16 cellular contexts compared by ENCODE assay signal in the genomic region with DNA sequence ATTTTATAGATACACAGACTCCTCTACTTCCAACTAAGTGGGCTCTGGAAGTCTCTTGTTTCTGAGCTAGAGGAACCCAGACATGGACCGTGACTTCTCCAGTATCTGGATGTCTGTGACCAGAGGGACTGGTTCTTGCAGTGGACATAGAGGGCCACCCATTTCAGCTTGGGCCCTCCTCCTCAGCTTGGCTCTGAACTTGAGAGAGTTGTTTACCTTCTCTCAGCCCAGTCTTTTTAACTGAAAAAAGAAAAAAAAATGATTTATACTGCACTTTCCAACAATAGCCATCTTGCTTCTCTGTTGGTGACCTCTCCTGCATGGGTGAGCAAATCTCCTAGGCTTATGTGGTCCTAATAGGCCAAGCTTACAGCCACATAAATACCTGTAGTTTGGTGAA.
"Had no signal": no experiment of that assay in that cellular context is flagged by ENCODE, and none has a peak within 500 bp of the region (broad histone marks: within the 10 kb centered on the region; RNA-seq: fewer than 3 reads in every experiment).

No MANE protein-coding gene starts in this region.

- H3K4me3 Mint-ChIP-seq: activated CD4-positive, alpha-beta T cell treated with anti-CD3 and anti-CD28 coated beads for 36 hours; activated CD8-positive, alpha-beta T cell treated with anti-CD3 and anti-CD28 coated beads for 36 hours; activated naive CD8-positive, alpha-beta T cell treated with anti-CD3 and anti-CD28 coated beads for 36 hours; activated T-cell treated with anti-CD3 and anti-CD28 coated beads, Interleukin-2, amount 50 U/mL, for 72 hours; central memory CD8-positive, alpha-beta T cell had no signal

- H3K27me3 ChIP-seq: body of pancreas, esophagus squamous epithelium, right lobe of liver, stomach had no signal

- H3K9me3 ChIP-seq: body of pancreas, esophagus squamous epithelium, right lobe of liver, stomach, thoracic aorta had no signal

- H3K9me3 Mint-ChIP-seq: activated CD8-positive, alpha-beta T cell treated with anti-CD3 and anti-CD28 coated beads for 36 hours; activated naive CD8-positive, alpha-beta T cell treated with anti-CD3 and anti-CD28 coated beads for 36 hours; activated T-cell treated with anti-CD3 and anti-CD28 coated beads, Interleukin-2, amount 50 U/mL, for 72 hours; central memory CD8-positive, alpha-beta T cell had no signal

- DNase-seq: activated CD4-positive, alpha-beta T cell treated with anti-CD3 and anti-CD28 coated beads for 36 hours; activated CD8-positive, alpha-beta memory T cell treated with anti-CD3 and anti-CD28 coated beads, Interleukin-2, amount 50 U/mL, for 4 hours; activated CD8-positive, alpha-beta T cell treated with anti-CD3 and anti-CD28 coated beads for 36 hours; activated naive CD8-positive, alpha-beta T cell treated with anti-CD3 and anti-CD28 coated beads for 36 hours; activated T-cell treated with anti-CD3 and anti-CD28 coated beads, Interleukin-2, amount 50 U/mL, for 72 hours; amygdala; body of pancreas; effector CD4-positive, alpha-beta T cell; esophagus squamous epithelium; kidney glomerular epithelial cell; right lobe of liver; stimulated activated CD4-positive, alpha-beta T cell treated with anti-CD3 and anti-CD28 coated beads, Interleukin-1b, Interleukin-23, amount 100 ng/mL, for 48 hours; stomach had no signal

- H3K4me1 Mint-ChIP-seq: activated CD4-positive, alpha-beta T cell treated with anti-CD3 and anti-CD28 coated beads for 36 hours; activated naive CD8-positive, alpha-beta T cell treated with anti-CD3 and anti-CD28 coated beads for 36 hours; central memory CD8-positive, alpha-beta T cell had no signal

- H3K27me3 Mint-ChIP-seq: activated CD4-positive, alpha-beta T cell treated with anti-CD3 and anti-CD28 coated beads for 36 hours; activated CD8-positive, alpha-beta T cell treated with anti-CD3 and anti-CD28 coated beads for 36 hours; activated naive CD8-positive, alpha-beta T cell treated with anti-CD3 and anti-CD28 coated beads for 36 hours; central memory CD8-positive, alpha-beta T cell had no signal

- H3K27ac Mint-ChIP-seq: activated CD4-positive, alpha-beta T cell treated with anti-CD3 and anti-CD28 coated beads for 36 hours; activated CD8-positive, alpha-beta T cell treated with anti-CD3 and anti-CD28 coated beads for 36 hours; activated naive CD8-positive, alpha-beta T cell treated with anti-CD3 and anti-CD28 coated beads for 36 hours; activated T-cell treated with anti-CD3 and anti-CD28 coated beads, Interleukin-2, amount 50 U/mL, for 72 hours had no signal

- H3K4me3 ChIP-seq: body of pancreas, coronary artery, esophagus squamous epithelium, right lobe of liver, stomach, thoracic aorta had no signal

- H3K4me1 ChIP-seq: right lobe of liver, stomach had no signal

- H3K27ac ChIP-seq: body of pancreas, coronary artery, esophagus squamous epithelium, right lobe of liver, stomach, thoracic aorta had no signal

- ATAC-seq: activated CD4-positive, alpha-beta T cell treated with anti-CD3 and anti-CD28 coated beads for 36 hours; activated CD8-positive, alpha-beta T cell treated with anti-CD3 and anti-CD28 coated beads for 36 hours; activated T-cell treated with anti-CD3 and anti-CD28 coated beads, Interleukin-2, amount 50 U/mL, for 72 hours; body of pancreas; right lobe of liver had no signal
